In the genomic region with DNA sequence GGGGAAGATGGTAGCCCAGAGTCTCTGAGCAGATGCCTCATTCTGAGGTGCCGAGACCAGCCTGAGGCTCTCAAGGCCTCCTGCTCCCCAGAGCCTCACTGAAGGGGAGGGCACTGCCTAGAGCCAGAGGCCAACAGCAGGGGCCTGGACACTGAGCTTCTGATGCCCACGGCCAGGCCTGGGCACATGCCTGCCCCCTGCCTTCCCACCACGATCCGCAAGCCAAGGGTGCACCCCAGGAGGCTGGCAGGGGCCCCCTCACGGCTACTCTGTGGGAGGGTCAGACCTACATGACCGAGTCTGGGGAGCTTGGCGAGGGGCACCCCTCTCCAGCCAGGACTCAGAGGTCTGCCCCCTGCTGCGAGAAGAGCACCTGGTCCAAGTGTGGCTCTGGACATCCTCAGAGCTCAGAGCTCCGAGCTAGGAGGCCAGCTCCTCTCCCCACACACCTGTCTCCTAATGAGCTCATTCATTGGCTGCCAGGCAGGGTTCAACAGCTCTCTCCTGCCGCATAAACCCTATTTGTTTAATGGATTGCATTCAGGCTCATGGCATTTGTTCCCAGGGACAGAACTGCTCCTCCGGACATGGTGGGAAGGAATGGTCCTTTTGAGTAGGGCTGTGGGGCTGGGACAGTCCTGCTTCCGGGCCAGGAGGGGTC, we compare ENCODE assay signal across 1 cellular context.
TF ChIP-seq lines count a peak whose summit lies in the region.

No MANE protein-coding gene starts in this region.

TF ChIP-seq in HCT116, 20 proteins besides CTCF, POLR2A, EP300 and RAD21:
- TF ChIP-seq ZNF274 (IDR thresholded peaks at IDR 0.05; ENCODE audit: low read depth, low read length) (no peak), ZFX (IDR thresholded peaks at IDR 0.05) (no peak), CBX3 (IDR thresholded peaks at IDR 0.05; ENCODE audit: low read depth) (no peak), JUND (IDR thresholded peaks at IDR 0.05) (no peak), EGR1 (IDR thresholded peaks at IDR 0.05; ENCODE audit: low read depth) (no peak), EZH2phosphoT487 (IDR thresholded peaks at IDR 0.05; ENCODE audit: borderline replicate concordance) (no peak), YY1 (IDR thresholded peaks at IDR 0.05; ENCODE audit: extremely low read depth, insufficient replicate concordance, low read depth, low read length) (no peak), CEBPB (IDR thresholded peaks at IDR 0.05; ENCODE audit: low read depth) (no peak), TCF7L2 (IDR thresholded peaks at IDR 0.05; ENCODE audit: borderline replicate concordance, extremely low read depth, insufficient read depth, insufficient read length) (no peak), SIN3A (IDR thresholded peaks at IDR 0.05; ENCODE audit: low read depth) (no peak), ATF3 (IDR thresholded peaks at IDR 0.05) (no peak), FOSL1 (IDR thresholded peaks at IDR 0.05; ENCODE audit: low read depth) (no peak), MAX (IDR thresholded peaks at IDR 0.05) (no peak), POLR2AphosphoS5 (IDR thresholded peaks at IDR 0.05; ENCODE audit: low read depth, low read length) (no peak)
- TF ChIP-seq, protein P1, sequence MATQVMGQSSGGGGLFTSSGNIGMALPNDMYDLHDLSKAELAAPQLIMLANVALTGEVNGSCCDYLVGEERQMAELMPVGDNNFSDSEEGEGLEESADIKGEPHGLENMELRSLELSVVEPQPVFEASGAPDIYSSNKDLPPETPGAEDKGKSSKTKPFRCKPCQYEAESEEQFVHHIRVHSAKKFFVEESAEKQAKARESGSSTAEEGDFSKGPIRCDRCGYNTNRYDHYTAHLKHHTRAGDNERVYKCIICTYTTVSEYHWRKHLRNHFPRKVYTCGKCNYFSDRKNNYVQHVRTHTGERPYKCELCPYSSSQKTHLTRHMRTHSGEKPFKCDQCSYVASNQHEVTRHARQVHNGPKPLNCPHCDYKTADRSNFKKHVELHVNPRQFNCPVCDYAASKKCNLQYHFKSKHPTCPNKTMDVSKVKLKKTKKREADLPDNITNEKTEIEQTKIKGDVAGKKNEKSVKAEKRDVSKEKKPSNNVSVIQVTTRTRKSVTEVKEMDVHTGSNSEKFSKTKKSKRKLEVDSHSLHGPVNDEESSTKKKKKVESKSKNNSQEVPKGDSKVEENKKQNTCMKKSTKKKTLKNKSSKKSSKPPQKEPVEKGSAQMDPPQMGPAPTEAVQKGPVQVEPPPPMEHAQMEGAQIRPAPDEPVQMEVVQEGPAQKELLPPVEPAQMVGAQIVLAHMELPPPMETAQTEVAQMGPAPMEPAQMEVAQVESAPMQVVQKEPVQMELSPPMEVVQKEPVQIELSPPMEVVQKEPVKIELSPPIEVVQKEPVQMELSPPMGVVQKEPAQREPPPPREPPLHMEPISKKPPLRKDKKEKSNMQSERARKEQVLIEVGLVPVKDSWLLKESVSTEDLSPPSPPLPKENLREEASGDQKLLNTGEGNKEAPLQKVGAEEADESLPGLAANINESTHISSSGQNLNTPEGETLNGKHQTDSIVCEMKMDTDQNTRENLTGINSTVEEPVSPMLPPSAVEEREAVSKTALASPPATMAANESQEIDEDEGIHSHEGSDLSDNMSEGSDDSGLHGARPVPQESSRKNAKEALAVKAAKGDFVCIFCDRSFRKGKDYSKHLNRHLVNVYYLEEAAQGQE (IDR thresholded peaks at IDR 0.05; ENCODE audit: low read depth): no peak
